In the genomic region with DNA sequence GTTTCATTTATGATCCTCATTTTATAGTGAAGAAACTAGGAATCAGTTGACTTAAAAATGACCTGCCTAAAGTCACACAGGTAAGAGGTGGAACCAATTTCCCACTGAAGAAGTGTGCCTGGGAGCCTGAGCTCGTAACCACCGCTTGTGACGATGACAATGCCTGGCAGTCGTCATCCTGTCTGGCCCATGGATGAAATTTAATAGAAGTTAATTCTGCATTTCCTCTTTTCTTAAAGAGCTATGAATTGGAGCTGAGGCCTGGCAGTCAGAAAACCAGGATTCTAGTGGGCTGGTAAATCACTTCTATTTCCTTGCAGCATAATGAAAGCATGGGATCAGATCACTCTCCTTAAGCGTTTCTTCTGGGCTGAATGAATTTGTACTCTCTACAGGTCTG, we compare ENCODE assay signal across 12 cellular contexts.
DNase-seq lines count a peak whose midpoint lies in the region; ATAC-seq, FAIRE-seq and TF ChIP-seq lines count a peak whose summit lies in the region.
"Had no signal": no experiment of that assay in that cellular context is flagged by ENCODE, and none has a peak within 500 bp of the region (broad histone marks: within the 10 kb centered on the region; RNA-seq: fewer than 3 reads in every experiment).

No MANE protein-coding gene starts in this region.

- no peaks in the 10 kb centered on the region for H3K9me3 Mint-ChIP-seq in CD4-positive, alpha-beta memory T cell

- ATAC-seq in pancreas (peak in 2 of 4 donors; percentile 1 to 7), GM19463 (IDR thresholded peaks at IDR 0.05; ENCODE audit: unreplicated experiment) (no peak)

- 62 to 67% methylated on average over 5 of the region's 5 CpGs for WGBS in pancreas, 2 donors

- no peaks in the 10 kb centered on the region for H3K36me3 ChIP-seq in CD4-positive, alpha-beta memory T cell (ENCODE audit: insufficient read depth, low read length)
- no peaks in the 10 kb centered on the region for H3K36me3 ChIP-seq in pancreas

- H3K27ac Mint-ChIP-seq in CD4-positive, alpha-beta memory T cell: peak overlapping the region in 6 of 7 donors; percentile 22 to 89 (median 66)

- no peak for TF ChIP-seq CTCF in pancreas (IDR thresholded peaks at IDR 0.05)

- peaks cover 18% of the 10 kb centered on the region for H3K4me1 ChIP-seq in CD4-positive, alpha-beta memory T cell (ENCODE audit: insufficient read depth, low read length)
- peaks cover 0 to 30% (median 8%) of the 10 kb centered on the region in 3 donors for H3K4me1 ChIP-seq in pancreas

- no peak overlapping the region for H3K27ac ChIP-seq in CD4-positive, alpha-beta memory T cell (ENCODE audit: low read depth, low read length)
- H3K27ac ChIP-seq in epithelial cell of prostate: peak overlapping the region; percentile 21
- peak overlapping the region in 3 of 4 donors; percentile 20 to 78 (median 67) for H3K27ac ChIP-seq in pancreas

- H3K4me3 ChIP-seq in CD4-positive, alpha-beta memory T cell (ENCODE audit: low read length in 2 of 2): no peak overlapping the region
- no peak overlapping the region for H3K4me3 ChIP-seq in pancreas

- CTCF ChIA-PET in CD4-positive, alpha-beta memory T cell (lab: Charles Lee; ENCODE audit: partially characterized antibody): no interaction called here

- no peak for FAIRE-seq in pancreas (lab: Jason Lieb, UNC)
- FAIRE-seq: GM19239 had no signal

- no peaks in the 10 kb centered on the region for H3K36me3 Mint-ChIP-seq in CD4-positive, alpha-beta memory T cell

- no peak overlapping the region for H3K4me3 Mint-ChIP-seq in CD4-positive, alpha-beta memory T cell

- intact Hi-C loops in CD4-positive, alpha-beta memory T cell (cut with micrococcal nuclease): loop anchor here (5.0 kb wide), 1 partner anchor 341 kb away; no protein-coding TSS in a partner anchor
- intact Hi-C loops in pancreas (cut with DNase I): no loop called here

- POLR2A ChIA-PET in CD4-positive, alpha-beta memory T cell (lab: Charles Lee; ENCODE audit: partially characterized antibody): no interaction called here

- DNase-seq in CD4-positive, alpha-beta memory T cell: no peak
- DNase-seq in NOMO-1 treated with dmso at 0.1 percent for 144 hours (lab: John Stamatoyannopoulos, UW; ENCODE audit: unreplicated experiment): peak; percentile 30
- no peak for DNase-seq in epithelial cell of prostate (ENCODE audit: low read depth, low spot score)
- no peak for DNase-seq in pancreas
- no peak for DNase-seq in amygdala (lab: John Stamatoyannopoulos, UW)
- no peak for DNase-seq in GM03348 (ENCODE audit: low spot score)
- no peak for DNase-seq in cortex of kidney (lab: John Stamatoyannopoulos, UW)
- DNase-seq: activated CD4-positive, alpha-beta T cell treated with anti-CD3 and anti-CD28 coated beads for 4 hours; activated effector memory CD4-positive, alpha-beta T cell treated with Interleukin-2 at 50 U/mL for 16 hours; central memory CD4-positive, alpha-beta T cell had no signal

- no peaks in the 10 kb centered on the region for H3K9me3 ChIP-seq in CD4-positive, alpha-beta memory T cell (ENCODE audit: control insufficient read depth in 1 of 2, low read length in 2 of 2)
- no peaks in the 10 kb centered on the region for H3K9me3 ChIP-seq in pancreas

- H3K27me3 Mint-ChIP-seq in CD4-positive, alpha-beta memory T cell: no peaks in the 10 kb centered on the region

- H3K4me1 Mint-ChIP-seq in CD4-positive, alpha-beta memory T cell: peaks cover 7 to 25% (median 15%) of the 10 kb centered on the region in 4 donors

- H3K27me3 ChIP-seq in CD4-positive, alpha-beta memory T cell (ENCODE audit: insufficient read depth, low read length): no peaks in the 10 kb centered on the region
- H3K27me3 ChIP-seq in pancreas: no peaks in the 10 kb centered on the region
